22 cellular contexts compared by ENCODE assay signal in genomic region chr5:166091931-166092330, GRCh38.
"Had no signal": no experiment of that assay in that cellular context is flagged by ENCODE, and none has a peak within 500 bp of the region (broad histone marks: within the 10 kb centered on the region; RNA-seq: fewer than 3 reads in every experiment).

No MANE protein-coding gene starts in this region.

- H3K9me3 ChIP-seq: colonic mucosa, esophagus muscularis mucosa, esophagus squamous epithelium, gastrocnemius medialis, gastroesophageal sphincter had no signal

- H3K36me3 ChIP-seq: colonic mucosa, esophagus muscularis mucosa, esophagus squamous epithelium, gastrocnemius medialis, gastroesophageal sphincter, heart left ventricle, heart right ventricle had no signal

- H3K27ac ChIP-seq: colonic mucosa, coronary artery, dorsolateral prefrontal cortex, epithelial cell of prostate, esophagus muscularis mucosa, esophagus squamous epithelium, foreskin keratinocyte, gastrocnemius medialis, gastroesophageal sphincter, heart left ventricle, heart right ventricle had no signal

- H3K4me3 ChIP-seq: colonic mucosa, coronary artery, dorsolateral prefrontal cortex, esophagus muscularis mucosa, esophagus squamous epithelium, gastrocnemius medialis, gastroesophageal sphincter, heart left ventricle, heart right ventricle had no signal

- H3K4me1 ChIP-seq: colonic mucosa, esophagus muscularis mucosa, esophagus squamous epithelium, foreskin keratinocyte, gastrocnemius medialis, gastroesophageal sphincter, heart left ventricle, heart right ventricle had no signal

- H3K27me3 ChIP-seq: colonic mucosa, dorsolateral prefrontal cortex, esophagus muscularis mucosa, esophagus squamous epithelium, foreskin keratinocyte, gastrocnemius medialis, gastroesophageal sphincter, heart left ventricle, heart right ventricle had no signal

- DNase-seq: colonic mucosa; cortex of kidney; dermis blood vessel endothelial cell; dorsolateral prefrontal cortex; effector CD4-positive, alpha-beta T cell; effector CD8-positive, alpha-beta T cell; effector memory CD4-positive, alpha-beta T cell; effector memory CD8-positive, alpha-beta T cell; endodermal cell; erythroblast; esophagus squamous epithelium; foreskin keratinocyte; foreskin melanocyte; gastrocnemius medialis; glutamatergic neuron; head of caudate nucleus; heart left ventricle; heart right ventricle had no signal
